In the genomic region with DNA sequence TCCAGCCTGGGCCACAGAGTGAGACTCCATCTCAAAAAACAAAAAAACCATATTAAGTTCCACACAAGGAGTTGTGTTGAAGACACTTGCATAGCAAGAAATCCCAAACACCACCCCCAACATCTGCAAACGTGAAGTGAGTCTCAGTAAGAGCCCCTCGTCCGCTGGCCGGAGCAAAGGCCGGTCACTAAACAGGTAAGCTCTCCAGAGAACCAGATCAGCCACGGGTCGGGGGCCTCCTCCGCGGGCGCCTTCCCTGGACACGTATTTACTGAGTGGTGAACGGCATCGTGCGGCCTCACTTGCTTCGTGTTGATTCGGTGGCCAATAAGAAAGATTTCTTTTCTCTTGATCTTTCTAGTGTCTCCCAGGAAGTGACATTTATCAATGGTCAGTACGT, we compare ENCODE assay signal across 19 cellular contexts.
DNase-seq lines count a peak whose midpoint lies in the region; ATAC-seq and TF ChIP-seq lines count a peak whose summit lies in the region.
"Had no signal": no experiment of that assay in that cellular context is flagged by ENCODE, and none has a peak within 500 bp of the region (broad histone marks: within the 10 kb centered on the region; RNA-seq: fewer than 3 reads in every experiment).

No MANE protein-coding gene starts in this region.

- DNase-seq in right atrium auricular region (ENCODE audit: low spot score) (peak; percentile 44), left ventricle myocardium superior (no peak), lower leg skin (ENCODE audit: low spot score in 2 of 2) (peak; percentile 5 to 79), osteocyte (ENCODE audit: extremely low spot score, unreplicated experiment) (peak; percentile 76), hepatic stellate cell (ENCODE audit: low spot score) (no peak)
- DNase-seq: Caco-2; CD4-positive, CD25-positive, alpha-beta regulatory T cell; CD8-positive, alpha-beta T cell; DMS153; DND-41; HFFc6 had no signal

- no peak overlapping the region for H3K27ac Mint-ChIP-seq in osteocyte (ENCODE audit: unreplicated experiment)
- H3K27ac Mint-ChIP-seq: B cell; CD8-positive, alpha-beta T cell; GM23338; HFFc6 had no signal

- no peak overlapping the region for H3K4me3 Mint-ChIP-seq in osteocyte (ENCODE audit: unreplicated experiment)
- H3K4me3 Mint-ChIP-seq: B cell; CD4-positive, CD25-positive, alpha-beta regulatory T cell; CD8-positive, alpha-beta T cell; GM23338; HFFc6 had no signal

- no peak for TF ChIP-seq POLR2A in lower leg skin (IDR thresholded peaks at IDR 0.05)

- H3K36me3 Mint-ChIP-seq in osteocyte (ENCODE audit: unreplicated experiment), result no peaks in the 10 kb centered on the region
- H3K36me3 Mint-ChIP-seq: CD4-positive, CD25-positive, alpha-beta regulatory T cell; CD8-positive, alpha-beta T cell had no signal

- no peak overlapping the region for H3K27ac ChIP-seq in right atrium auricular region
- H3K27ac ChIP-seq: 22Rv1, BLaER1, C4-2B had no signal

- WGBS in lower leg skin, 2 donors, result 89 to 93% methylated on average over 17 of the region's 17 CpGs

- H3K4me1 Mint-ChIP-seq in osteocyte (ENCODE audit: unreplicated experiment), result no peaks in the 10 kb centered on the region

- no peaks in the 10 kb centered on the region for H3K27me3 ChIP-seq in right atrium auricular region
- H3K27me3 ChIP-seq: BLaER1 had no signal

- no peaks in the 10 kb centered on the region for H3K4me1 ChIP-seq in right atrium auricular region
- H3K4me1 ChIP-seq: Caco-2, HAP-1 had no signal

- H3K9me3 ChIP-seq in right atrium auricular region, result no peaks in the 10 kb centered on the region
- H3K9me3 ChIP-seq: BLaER1, Caco-2, HAP-1 had no signal

- H3K27me3 Mint-ChIP-seq in osteocyte (ENCODE audit: unreplicated experiment), result peaks cover 12% of the 10 kb centered on the region

- no peak overlapping the region for H3K4me3 ChIP-seq in right atrium auricular region
- no peak overlapping the region for H3K4me3 ChIP-seq in lower leg skin (ENCODE audit: low read depth, poor library complexity, severe bottlenecking)
- H3K4me3 ChIP-seq: BLaER1, GM23338, HAP-1 had no signal

- no peak for TF ChIP-seq CTCF in right atrium auricular region (IDR thresholded peaks at IDR 0.05)
- TF ChIP-seq CTCF in lower leg skin (IDR thresholded peaks at IDR 0.05), result no peak
- TF ChIP-seq CTCF in osteocyte (IDR thresholded peaks at IDR 0.05), result no peak

- no peaks in the 10 kb centered on the region for H3K36me3 ChIP-seq in right atrium auricular region
- H3K36me3 ChIP-seq: BLaER1, HAP-1 had no signal

- no peaks in the 10 kb centered on the region for H3K9me3 Mint-ChIP-seq in osteocyte (ENCODE audit: unreplicated experiment)
- H3K9me3 Mint-ChIP-seq: CD4-positive, CD25-positive, alpha-beta regulatory T cell; CD8-positive, alpha-beta T cell; GM23338 had no signal

- intact Hi-C loops in left ventricle myocardium superior (cut with micrococcal nuclease), result no loop called here
- intact Hi-C loops in lower leg skin (cut with DNase I; ENCODE audit: low total_unique reads), result no loop called here

- ATAC-seq in left ventricle myocardium superior (no peak), HG03432 (IDR thresholded peaks at IDR 0.05; ENCODE audit: unreplicated experiment) (no peak), GM18858 (IDR thresholded peaks at IDR 0.05; ENCODE audit: unreplicated experiment) (no peak)
- ATAC-seq: CD8-positive, alpha-beta T cell; GM23338 had no signal

Comparison
In these comparisons a context has a peak if more than half of its experiments do, and no peak if none do; other contexts are left out.
1. DNase-seq: peak in right atrium auricular region (single experiment), lower leg skin (2 of 2) and osteocyte (single experiment); none in left ventricle myocardium superior (single experiment) and hepatic stellate cell (single experiment).